In genomic region chr11:66282468-66283455, GRCh38 we compare ENCODE assay signal across 1 cellular context.
TF ChIP-seq lines count a peak whose summit lies in the region.

No MANE protein-coding gene starts in this region.

TF ChIP-seq in K562, 482 proteins besides CTCF, POLR2A, EP300 and RAD21 (continued from another document and continues in another):
- TF ChIP-seq, protein P1, sequence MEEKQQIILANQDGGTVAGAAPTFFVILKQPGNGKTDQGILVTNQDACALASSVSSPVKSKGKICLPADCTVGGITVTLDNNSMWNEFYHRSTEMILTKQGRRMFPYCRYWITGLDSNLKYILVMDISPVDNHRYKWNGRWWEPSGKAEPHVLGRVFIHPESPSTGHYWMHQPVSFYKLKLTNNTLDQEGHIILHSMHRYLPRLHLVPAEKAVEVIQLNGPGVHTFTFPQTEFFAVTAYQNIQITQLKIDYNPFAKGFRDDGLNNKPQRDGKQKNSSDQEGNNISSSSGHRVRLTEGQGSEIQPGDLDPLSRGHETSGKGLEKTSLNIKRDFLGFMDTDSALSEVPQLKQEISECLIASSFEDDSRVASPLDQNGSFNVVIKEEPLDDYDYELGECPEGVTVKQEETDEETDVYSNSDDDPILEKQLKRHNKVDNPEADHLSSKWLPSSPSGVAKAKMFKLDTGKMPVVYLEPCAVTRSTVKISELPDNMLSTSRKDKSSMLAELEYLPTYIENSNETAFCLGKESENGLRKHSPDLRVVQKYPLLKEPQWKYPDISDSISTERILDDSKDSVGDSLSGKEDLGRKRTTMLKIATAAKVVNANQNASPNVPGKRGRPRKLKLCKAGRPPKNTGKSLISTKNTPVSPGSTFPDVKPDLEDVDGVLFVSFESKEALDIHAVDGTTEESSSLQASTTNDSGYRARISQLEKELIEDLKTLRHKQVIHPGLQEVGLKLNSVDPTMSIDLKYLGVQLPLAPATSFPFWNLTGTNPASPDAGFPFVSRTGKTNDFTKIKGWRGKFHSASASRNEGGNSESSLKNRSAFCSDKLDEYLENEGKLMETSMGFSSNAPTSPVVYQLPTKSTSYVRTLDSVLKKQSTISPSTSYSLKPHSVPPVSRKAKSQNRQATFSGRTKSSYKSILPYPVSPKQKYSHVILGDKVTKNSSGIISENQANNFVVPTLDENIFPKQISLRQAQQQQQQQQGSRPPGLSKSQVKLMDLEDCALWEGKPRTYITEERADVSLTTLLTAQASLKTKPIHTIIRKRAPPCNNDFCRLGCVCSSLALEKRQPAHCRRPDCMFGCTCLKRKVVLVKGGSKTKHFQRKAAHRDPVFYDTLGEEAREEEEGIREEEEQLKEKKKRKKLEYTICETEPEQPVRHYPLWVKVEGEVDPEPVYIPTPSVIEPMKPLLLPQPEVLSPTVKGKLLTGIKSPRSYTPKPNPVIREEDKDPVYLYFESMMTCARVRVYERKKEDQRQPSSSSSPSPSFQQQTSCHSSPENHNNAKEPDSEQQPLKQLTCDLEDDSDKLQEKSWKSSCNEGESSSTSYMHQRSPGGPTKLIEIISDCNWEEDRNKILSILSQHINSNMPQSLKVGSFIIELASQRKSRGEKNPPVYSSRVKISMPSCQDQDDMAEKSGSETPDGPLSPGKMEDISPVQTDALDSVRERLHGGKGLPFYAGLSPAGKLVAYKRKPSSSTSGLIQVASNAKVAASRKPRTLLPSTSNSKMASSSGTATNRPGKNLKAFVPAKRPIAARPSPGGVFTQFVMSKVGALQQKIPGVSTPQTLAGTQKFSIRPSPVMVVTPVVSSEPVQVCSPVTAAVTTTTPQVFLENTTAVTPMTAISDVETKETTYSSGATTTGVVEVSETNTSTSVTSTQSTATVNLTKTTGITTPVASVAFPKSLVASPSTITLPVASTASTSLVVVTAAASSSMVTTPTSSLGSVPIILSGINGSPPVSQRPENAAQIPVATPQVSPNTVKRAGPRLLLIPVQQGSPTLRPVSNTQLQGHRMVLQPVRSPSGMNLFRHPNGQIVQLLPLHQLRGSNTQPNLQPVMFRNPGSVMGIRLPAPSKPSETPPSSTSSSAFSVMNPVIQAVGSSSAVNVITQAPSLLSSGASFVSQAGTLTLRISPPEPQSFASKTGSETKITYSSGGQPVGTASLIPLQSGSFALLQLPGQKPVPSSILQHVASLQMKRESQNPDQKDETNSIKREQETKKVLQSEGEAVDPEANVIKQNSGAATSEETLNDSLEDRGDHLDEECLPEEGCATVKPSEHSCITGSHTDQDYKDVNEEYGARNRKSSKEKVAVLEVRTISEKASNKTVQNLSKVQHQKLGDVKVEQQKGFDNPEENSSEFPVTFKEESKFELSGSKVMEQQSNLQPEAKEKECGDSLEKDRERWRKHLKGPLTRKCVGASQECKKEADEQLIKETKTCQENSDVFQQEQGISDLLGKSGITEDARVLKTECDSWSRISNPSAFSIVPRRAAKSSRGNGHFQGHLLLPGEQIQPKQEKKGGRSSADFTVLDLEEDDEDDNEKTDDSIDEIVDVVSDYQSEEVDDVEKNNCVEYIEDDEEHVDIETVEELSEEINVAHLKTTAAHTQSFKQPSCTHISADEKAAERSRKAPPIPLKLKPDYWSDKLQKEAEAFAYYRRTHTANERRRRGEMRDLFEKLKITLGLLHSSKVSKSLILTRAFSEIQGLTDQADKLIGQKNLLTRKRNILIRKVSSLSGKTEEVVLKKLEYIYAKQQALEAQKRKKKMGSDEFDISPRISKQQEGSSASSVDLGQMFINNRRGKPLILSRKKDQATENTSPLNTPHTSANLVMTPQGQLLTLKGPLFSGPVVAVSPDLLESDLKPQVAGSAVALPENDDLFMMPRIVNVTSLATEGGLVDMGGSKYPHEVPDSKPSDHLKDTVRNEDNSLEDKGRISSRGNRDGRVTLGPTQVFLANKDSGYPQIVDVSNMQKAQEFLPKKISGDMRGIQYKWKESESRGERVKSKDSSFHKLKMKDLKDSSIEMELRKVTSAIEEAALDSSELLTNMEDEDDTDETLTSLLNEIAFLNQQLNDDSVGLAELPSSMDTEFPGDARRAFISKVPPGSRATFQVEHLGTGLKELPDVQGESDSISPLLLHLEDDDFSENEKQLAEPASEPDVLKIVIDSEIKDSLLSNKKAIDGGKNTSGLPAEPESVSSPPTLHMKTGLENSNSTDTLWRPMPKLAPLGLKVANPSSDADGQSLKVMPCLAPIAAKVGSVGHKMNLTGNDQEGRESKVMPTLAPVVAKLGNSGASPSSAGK (IDR thresholded peaks at IDR 0.05) = no peak
- TF ChIP-seq SOX6 (IDR thresholded peaks at IDR 0.05) = no peak; the same call in 1 of the 2 replicates
- TF ChIP-seq STAT5B (CRISPR knock-in tag; IDR thresholded peaks at IDR 0.05) = no peak
- no peak for TF ChIP-seq WHSC1 (IDR thresholded peaks at IDR 0.05; ENCODE audit: low read length)
- no peak for TF ChIP-seq NR2F6 (CRISPR knock-in tag; IDR thresholded peaks at IDR 0.05)
- no peak; the same call in 1 of the 2 replicates for TF ChIP-seq SPI1 (IDR thresholded peaks at IDR 0.05; ENCODE audit: borderline replicate concordance, low read depth, low read length)
- peak; percentile 23; the same call in 1 of the 2 replicates for TF ChIP-seq MEF2A (IDR thresholded peaks at IDR 0.05; ENCODE audit: control insufficient read depth, low read depth, low read length)
- peak in 1 of 2 experiments; percentile 65; a peak in 1 of 4 replicates for TF ChIP-seq KDM1A (IDR thresholded peaks at IDR 0.05)
- TF ChIP-seq, protein P2, sequence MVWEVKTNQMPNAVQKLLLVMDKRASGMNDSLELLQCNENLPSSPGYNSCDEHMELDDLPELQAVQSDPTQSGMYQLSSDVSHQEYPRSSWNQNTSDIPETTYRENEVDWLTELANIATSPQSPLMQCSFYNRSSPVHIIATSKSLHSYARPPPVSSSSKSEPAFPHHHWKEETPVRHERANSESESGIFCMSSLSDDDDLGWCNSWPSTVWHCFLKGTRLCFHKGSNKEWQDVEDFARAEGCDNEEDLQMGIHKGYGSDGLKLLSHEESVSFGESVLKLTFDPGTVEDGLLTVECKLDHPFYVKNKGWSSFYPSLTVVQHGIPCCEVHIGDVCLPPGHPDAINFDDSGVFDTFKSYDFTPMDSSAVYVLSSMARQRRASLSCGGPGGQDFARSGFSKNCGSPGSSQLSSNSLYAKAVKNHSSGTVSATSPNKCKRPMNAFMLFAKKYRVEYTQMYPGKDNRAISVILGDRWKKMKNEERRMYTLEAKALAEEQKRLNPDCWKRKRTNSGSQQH (CRISPR knock-in tag; IDR thresholded peaks at IDR 0.05) = no peak
- TF ChIP-seq TSC22D4 (tag; IDR thresholded peaks at IDR 0.05) = no peak
- no peak for TF ChIP-seq ZBTB11 (CRISPR knock-in tag; IDR thresholded peaks at IDR 0.05)
- TF ChIP-seq ZNF764 (CRISPR knock-in tag; IDR thresholded peaks at IDR 0.05; ENCODE audit: low read depth) = no peak
- TF ChIP-seq, protein P3, sequence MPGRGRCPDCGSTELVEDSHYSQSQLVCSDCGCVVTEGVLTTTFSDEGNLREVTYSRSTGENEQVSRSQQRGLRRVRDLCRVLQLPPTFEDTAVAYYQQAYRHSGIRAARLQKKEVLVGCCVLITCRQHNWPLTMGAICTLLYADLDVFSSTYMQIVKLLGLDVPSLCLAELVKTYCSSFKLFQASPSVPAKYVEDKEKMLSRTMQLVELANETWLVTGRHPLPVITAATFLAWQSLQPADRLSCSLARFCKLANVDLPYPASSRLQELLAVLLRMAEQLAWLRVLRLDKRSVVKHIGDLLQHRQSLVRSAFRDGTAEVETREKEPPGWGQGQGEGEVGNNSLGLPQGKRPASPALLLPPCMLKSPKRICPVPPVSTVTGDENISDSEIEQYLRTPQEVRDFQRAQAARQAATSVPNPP (IDR thresholded peaks at IDR 0.05; ENCODE audit: borderline replicate concordance, insufficient read depth, insufficient read length) = no peak
- TF ChIP-seq BRD9 (IDR thresholded peaks at IDR 0.05; ENCODE audit: low read depth, partially characterized antibody) = no peak
- no peak for TF ChIP-seq ZFP1 (CRISPR knock-in tag; IDR thresholded peaks at IDR 0.05)
- peak; percentile 6 to 16; a peak in 2 of 4 replicates for TF ChIP-seq SIX5 (IDR thresholded peaks at IDR 0.05; ENCODE audit: borderline replicate concordance in 1 of 2, insufficient read depth in 1 of 2, low read depth in 1 of 2, low read length in 2 of 2)
- TF ChIP-seq ZBTB1 (CRISPR knock-in tag; IDR thresholded peaks at IDR 0.05; ENCODE audit: borderline replicate concordance, low read depth) = peak; percentile 19; the same call in 1 of the 2 replicates
- TF ChIP-seq ILF3 (IDR thresholded peaks at IDR 0.05; ENCODE audit: borderline replicate concordance) = 0 out of 2 replicates have a peak, but pooled peaks have one; percentile 60
- no peak for TF ChIP-seq ZNF140 (CRISPR knock-in tag; IDR thresholded peaks at IDR 0.05)
- TF ChIP-seq ZSCAN29 (IDR thresholded peaks at IDR 0.05) = no peak
- TF ChIP-seq MYBL2 (IDR thresholded peaks at IDR 0.05; ENCODE audit: low read depth) = no peak
- TF ChIP-seq MYBL2 (CRISPR knock-in tag; IDR thresholded peaks at IDR 0.05; ENCODE audit: borderline replicate concordance) = no peak
- TF ChIP-seq CHCHD3 (CRISPR knock-in tag; IDR thresholded peaks at IDR 0.05) = no peak
- no peak for TF ChIP-seq ETS2 (tag; IDR thresholded peaks at IDR 0.05; ENCODE audit: borderline replicate concordance, poor library complexity, severe bottlenecking)
- TF ChIP-seq IFI16 (CRISPR knock-in tag; IDR thresholded peaks at IDR 0.05) = no peak
- no peak for TF ChIP-seq GABPB2 (CRISPR knock-in tag; conservative IDR thresholded peaks at IDR 0.05)
- TF ChIP-seq ZNF274 (IDR thresholded peaks at IDR 0.05; ENCODE audit: borderline replicate concordance, low read depth, low read length) = no peak
- TF ChIP-seq HCFC1 (IDR thresholded peaks at IDR 0.05; ENCODE audit: low read depth, low read length) = peak; percentile 65
- no peak for TF ChIP-seq ZKSCAN3 (CRISPR knock-in tag; IDR thresholded peaks at IDR 0.05)
- no peak for TF ChIP-seq TEAD2 (tag; IDR thresholded peaks at IDR 0.05)
- TF ChIP-seq SREBF1 (IDR thresholded peaks at IDR 0.05; ENCODE audit: borderline replicate concordance, low read depth, low read length) = no peak
- TF ChIP-seq PHF20 (IDR thresholded peaks at IDR 0.05; ENCODE audit: partially characterized antibody) = no peak
- no peak for TF ChIP-seq FIP1L1 (IDR thresholded peaks at IDR 0.05; ENCODE audit: low read depth, low read length, poor library complexity, severe bottlenecking)
- TF ChIP-seq, protein P4, sequence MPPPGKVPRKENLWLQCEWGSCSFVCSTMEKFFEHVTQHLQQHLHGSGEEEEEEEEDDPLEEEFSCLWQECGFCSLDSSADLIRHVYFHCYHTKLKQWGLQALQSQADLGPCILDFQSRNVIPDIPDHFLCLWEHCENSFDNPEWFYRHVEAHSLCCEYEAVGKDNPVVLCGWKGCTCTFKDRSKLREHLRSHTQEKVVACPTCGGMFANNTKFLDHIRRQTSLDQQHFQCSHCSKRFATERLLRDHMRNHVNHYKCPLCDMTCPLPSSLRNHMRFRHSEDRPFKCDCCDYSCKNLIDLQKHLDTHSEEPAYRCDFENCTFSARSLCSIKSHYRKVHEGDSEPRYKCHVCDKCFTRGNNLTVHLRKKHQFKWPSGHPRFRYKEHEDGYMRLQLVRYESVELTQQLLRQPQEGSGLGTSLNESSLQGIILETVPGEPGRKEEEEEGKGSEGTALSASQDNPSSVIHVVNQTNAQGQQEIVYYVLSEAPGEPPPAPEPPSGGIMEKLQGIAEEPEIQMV (tag; conservative IDR thresholded peaks at IDR 0.05; ENCODE audit: low read depth) = no peak
- TF ChIP-seq AFF4 (CRISPR knock-in tag; IDR thresholded peaks at IDR 0.05) = no peak
- TF ChIP-seq, protein P5, sequence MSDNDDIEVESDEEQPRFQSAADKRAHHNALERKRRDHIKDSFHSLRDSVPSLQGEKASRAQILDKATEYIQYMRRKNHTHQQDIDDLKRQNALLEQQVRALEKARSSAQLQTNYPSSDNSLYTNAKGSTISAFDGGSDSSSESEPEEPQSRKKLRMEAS (CRISPR knock-in tag; IDR thresholded peaks at IDR 0.05) = peak; percentile 45
- TF ChIP-seq GATAD2A (IDR thresholded peaks at IDR 0.05) = no peak
- no peak for TF ChIP-seq NCOA4 (IDR thresholded peaks at IDR 0.05; ENCODE audit: partially characterized antibody)
